In the genomic region with DNA sequence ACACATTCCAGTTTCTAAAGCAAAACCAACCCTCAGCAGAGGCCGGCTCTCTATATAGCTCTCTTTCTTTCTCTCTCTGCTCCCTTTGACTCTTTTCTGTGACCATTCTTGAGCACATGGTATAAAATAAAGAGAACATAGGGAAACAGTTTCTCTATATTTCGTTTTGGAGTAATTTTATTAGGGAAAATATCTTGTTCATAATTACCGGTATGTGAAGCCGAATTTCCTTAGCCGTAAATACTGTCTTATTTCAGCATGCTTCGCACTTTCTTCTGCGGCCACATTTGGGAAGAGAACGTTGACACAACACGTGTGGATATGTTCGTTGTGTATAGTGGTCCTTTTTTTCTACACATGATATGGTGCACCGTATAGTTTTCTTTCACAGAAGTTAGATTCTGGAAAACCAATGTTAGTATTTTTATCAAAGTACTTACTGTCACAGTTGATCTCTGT, we compare ENCODE assay signal across 8 cellular contexts. TPM values are rescaled to one million over a fixed set of nuclear protein-coding genes. Genes with fewer than 3 reads are reported as not detected.
A peak's percentile ranks its signal among the peaks of the same experiment; 100 is the strongest.
DNase-seq lines count a peak whose midpoint lies in the region; ATAC-seq and TF ChIP-seq lines count a peak whose summit lies in the region.

No MANE protein-coding gene starts in this region.

- no peak for TF ChIP-seq CTCF in AG04449 (IDR thresholded peaks at IDR 0.05; ENCODE audit: insufficient read depth, low read length, missing control alignments)
- TF ChIP-seq CTCF in cardiac fibroblast (IDR thresholded peaks at IDR 0.05; ENCODE audit: low read depth, low read length) = no peak

- peak overlapping the region in 1 of 2 donors; percentile 60 for H3K27ac Mint-ChIP-seq in natural killer cell treated with Interleukin-12 subunit alpha and Interleukin-12 subunit beta and Interleukin-15 and Interleukin-18, amount 100 ng/mL, for 72 hours

- H3K9me3 Mint-ChIP-seq in natural killer cell treated with Interleukin-12 subunit alpha and Interleukin-12 subunit beta and Interleukin-15 and Interleukin-18, amount 100 ng/mL, for 72 hours = no peaks in the 10 kb centered on the region

- POLR2A ChIA-PET in AG04449 (lab: Yijun Ruan, JAX) = no interaction called here

- H3K27me3 Mint-ChIP-seq in natural killer cell treated with Interleukin-12 subunit alpha and Interleukin-12 subunit beta and Interleukin-15 and Interleukin-18, amount 100 ng/mL, for 72 hours = peaks cover 40 to 45% of the 10 kb centered on the region in 2 donors

- peak overlapping the region; percentile 77 for H3K4me3 Mint-ChIP-seq in natural killer cell treated with Interleukin-12 subunit alpha and Interleukin-12 subunit beta and Interleukin-15 and Interleukin-18, amount 100 ng/mL, for 72 hours

- peaks cover 28 to 37% of the 10 kb centered on the region in 2 donors for H3K4me1 Mint-ChIP-seq in natural killer cell treated with Interleukin-12 subunit alpha and Interleukin-12 subunit beta and Interleukin-15 and Interleukin-18, amount 100 ng/mL, for 72 hours (ENCODE audit: low read depth in 2 of 2)

- peak overlapping the region; percentile 49 for H3K4me3 ChIP-seq in AG04449 (ENCODE audit: low read depth, low read length)
- peak overlapping the region; percentile 37 to 42 for H3K4me3 ChIP-seq in cardiac fibroblast (replicated peaks in 1 of 2; ENCODE audit: low read depth in 2 of 2, low read length in 2 of 2)

- CTCF ChIA-PET in AG04449 (lab: Yijun Ruan, JAX) = interaction anchor here (1.1 kb wide), 1 partner anchor 9 kb away, joined by 3 read pairs; no protein-coding TSS in a partner anchor

- DNase-seq in AG04449 (ENCODE audit: low read depth, low spot score) (no peak), cardiac fibroblast (ENCODE audit: low read depth in 2 of 2) (no peak), NCI-H1694 (lab: John Stamatoyannopoulos, UW) (no peak)
- DNase-seq in natural killer cell treated with Interleukin-12 subunit alpha and Interleukin-12 subunit beta and Interleukin-15 and Interleukin-18, amount 100 ng/mL, for 72 hours (ENCODE audit: low spot score) = no peak
- DNase-seq in stimulated activated naive CD4-positive, alpha-beta T cell (lab: John Stamatoyannopoulos, UW) = no peak

- no peaks in the 10 kb centered on the region for H3K36me3 Mint-ChIP-seq in natural killer cell treated with Interleukin-12 subunit alpha and Interleukin-12 subunit beta and Interleukin-15 and Interleukin-18, amount 100 ng/mL, for 72 hours

- ATAC-seq in HG03432 (IDR thresholded peaks at IDR 0.05; ENCODE audit: unreplicated experiment) = peak; percentile 2
- ATAC-seq in natural killer cell treated with Interleukin-12 subunit alpha and Interleukin-12 subunit beta and Interleukin-15 and Interleukin-18, amount 100 ng/mL, for 72 hours = no peak
- no peak for ATAC-seq in HG03045 (IDR thresholded peaks at IDR 0.05; ENCODE audit: unreplicated experiment)
- no peak for ATAC-seq in HG02678 (IDR thresholded peaks at IDR 0.05; ENCODE audit: unreplicated experiment)

RNA-seq across cellular contexts. Expression of gene LEF1, which starts 4.9 kb away (rescaled TPM):
- 10 to 100 TPM in 1 of 2 donors, 1 to 10 TPM in 1; 8.4 to 22.7 TPM for total RNA-seq in natural killer cell treated with Interleukin-12 subunit alpha and Interleukin-12 subunit beta and Interleukin-15 and Interleukin-18, amount 100 ng/mL, for 72 hours
